In the genomic region with DNA sequence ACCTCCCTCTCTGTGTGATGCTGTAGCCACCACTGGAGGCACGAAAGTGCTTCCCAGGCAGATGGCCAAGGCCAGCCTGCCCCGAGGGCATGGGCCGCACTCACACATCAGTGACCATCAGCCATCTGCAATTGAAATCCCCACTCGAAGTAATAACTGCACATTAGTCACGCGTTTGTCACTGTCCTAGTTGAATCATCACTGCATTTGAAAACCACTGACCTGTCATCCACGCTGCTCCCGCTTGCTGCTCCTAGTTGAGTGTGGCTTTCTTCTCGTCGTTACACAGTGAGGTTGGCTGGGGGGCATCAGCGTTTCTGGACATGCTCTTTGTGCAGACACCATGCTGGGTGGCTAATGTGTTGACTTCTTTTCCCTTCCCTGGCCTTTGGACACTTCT, we compare ENCODE assay signal across 19 cellular contexts.
A peak's percentile ranks its signal among the peaks of the same experiment; 100 is the strongest.
DNase-seq lines count a peak whose midpoint lies in the region; ATAC-seq, FAIRE-seq and TF ChIP-seq lines count a peak whose summit lies in the region.
"Had no signal": no experiment of that assay in that cellular context is flagged by ENCODE, and none has a peak within 500 bp of the region (broad histone marks: within the 10 kb centered on the region; RNA-seq: fewer than 3 reads in every experiment).

No MANE protein-coding gene starts in this region.

- H3K4me3 Mint-ChIP-seq in brain = no peak overlapping the region
- H3K4me3 Mint-ChIP-seq: T-helper 1 cell treated with Interleukin-12 subunit alpha and Interleukin-12 subunit beta and Interleukin-4 antibody, amounts not matched to agents 30 μg/mL and 1 μg/mL, for 36 hours had no signal

- no CpG with 5 or more reads among the region's 11 CpGs for WGBS in trophoblast cell (ENCODE audit: extremely low coverage, insufficient coverage, insufficient read length)

- H3K27me3 ChIP-seq in MG63 (no peaks in the 10 kb centered on the region), trophoblast cell (ENCODE audit: insufficient read depth, low read length) (no peaks in the 10 kb centered on the region)
- H3K27me3 ChIP-seq: adrenal gland; BLaER1 treated with 17β-estradiol and CSF1 and Interleukin-3, amounts not matched to agents 10 nM and 100 nM had no signal

- H3K36me3 ChIP-seq in MG63 (no peaks in the 10 kb centered on the region), trophoblast cell (ENCODE audit: control insufficient read depth in 1 of 2, insufficient read depth in 2 of 2, low read length in 2 of 2) (no peaks in the 10 kb centered on the region)
- H3K36me3 ChIP-seq: adrenal gland; BLaER1 treated with 17β-estradiol and CSF1 and Interleukin-3, amounts not matched to agents 10 nM and 100 nM had no signal

- H4K91ac ChIP-seq in trophoblast cell (ENCODE audit: low read depth, low read length) = no peak overlapping the region

- no peaks in the 10 kb centered on the region for H3K36me3 Mint-ChIP-seq in brain

- H4K12ac ChIP-seq in trophoblast cell (ENCODE audit: low read depth, low read length) = no peak overlapping the region

- no peak overlapping the region for H4K8ac ChIP-seq in trophoblast cell (ENCODE audit: low read depth, low read length)

- H3K4me2 ChIP-seq in trophoblast cell (ENCODE audit: low read length) = no peak overlapping the region
- H3K4me2 ChIP-seq: BLaER1 treated with 17β-estradiol and CSF1 and Interleukin-3, amounts not matched to agents 10 nM and 100 nM had no signal

- no peak overlapping the region for H3K14ac ChIP-seq in trophoblast cell (ENCODE audit: low read length)

- H3K9me3 Mint-ChIP-seq in brain = no peaks in the 10 kb centered on the region

- DNase-seq in EH (ENCODE audit: low read depth) (peak; percentile 64), MG63 (peak; percentile 28), trophoblast cell (peak; percentile 15 to 54), urothelium cell line (ENCODE audit: low spot score) (no peak), NCI-H446 (lab: John Stamatoyannopoulos, UW) (no peak), caudate nucleus (lab: John Stamatoyannopoulos, UW) (no peak)
- DNase-seq: activated CD4-positive, alpha-beta T cell treated with anti-CD3 and anti-CD28 coated beads for 48 hours; mesendoderm; NCI-H1694 treated with DMSO at 0.1 percent for 48 hours; NCI-H524; nucleus accumbens; stimulated activated naive CD8-positive, alpha-beta T cell treated with anti-CD3 and anti-CD28 coated beads, Interleukin-15, Interleukin-2, amounts not matched to agents 100 U/mL and 50 U/mL, for 24 hours had no signal

- no peak overlapping the region for H2BK5ac ChIP-seq in trophoblast cell (ENCODE audit: low read depth, low read length, poor library complexity)

- no peak overlapping the region for H2AK5ac ChIP-seq in trophoblast cell (ENCODE audit: low read length)

- no peak overlapping the region for H2BK120ac ChIP-seq in trophoblast cell (ENCODE audit: insufficient read depth, low read length, poor library complexity)

- peaks cover 7% of the 10 kb centered on the region for H3K27me3 Mint-ChIP-seq in brain

- ATAC-seq in GM19328 (IDR thresholded peaks at IDR 0.05; ENCODE audit: unreplicated experiment) = no peak
- ATAC-seq: stimulated activated naive CD8-positive, alpha-beta T cell treated with anti-CD3 and anti-CD28 coated beads, Interleukin-15, Interleukin-2, amounts not matched to agents 100 U/mL and 50 U/mL, for 24 hours had no signal

- no peaks in the 10 kb centered on the region for H3K79me2 ChIP-seq in trophoblast cell (ENCODE audit: control insufficient read depth, insufficient read depth, low read length, poor library complexity)

- TF ChIP-seq CTCF in brain (conservative IDR thresholded peaks at IDR 0.05) = no peak

- no peaks in the 10 kb centered on the region for H3K79me1 ChIP-seq in trophoblast cell (ENCODE audit: low read length)

- H3K4me3 ChIP-seq in MG63 (no peak overlapping the region), trophoblast cell (ENCODE audit: low read depth, low read length) (no peak overlapping the region)
- H3K4me3 ChIP-seq: adrenal gland; BLaER1 treated with 17β-estradiol and CSF1 and Interleukin-3, amounts not matched to agents 10 nM and 100 nM; skin epidermis had no signal

- H2BK12ac ChIP-seq in trophoblast cell (ENCODE audit: low read length) = no peak overlapping the region

- H3K9me3 ChIP-seq in MG63 = no peaks in the 10 kb centered on the region
- H3K9me3 ChIP-seq in trophoblast cell (ENCODE audit: insufficient read depth, low read depth, low read length) = peaks cover 4% of the 10 kb centered on the region
- H3K9me3 ChIP-seq: adrenal gland had no signal

- no peak overlapping the region for H2AFZ ChIP-seq in trophoblast cell (ENCODE audit: insufficient read depth, low read length, poor library complexity)

- no peaks in the 10 kb centered on the region for H3K4me1 ChIP-seq in trophoblast cell (ENCODE audit: control insufficient read depth in 1 of 2, insufficient read depth in 2 of 2, low read length in 2 of 2)

- H3K23ac ChIP-seq in trophoblast cell (ENCODE audit: low read length) = no peak overlapping the region

- FAIRE-seq in urothelium cell line (lab: Jason Lieb, UNC) = no peak

- peaks cover 47% of the 10 kb centered on the region for H3K4me1 Mint-ChIP-seq in brain

- H3K4ac ChIP-seq in trophoblast cell (ENCODE audit: low read depth, low read length) = no peak overlapping the region

- no peak overlapping the region for H3K27ac ChIP-seq in trophoblast cell (ENCODE audit: low read depth, low read length)
- H3K27ac ChIP-seq in caudate nucleus (ENCODE audit: low read depth, low read length) = no peak overlapping the region
- H3K27ac ChIP-seq: adrenal gland; BLaER1 treated with 17β-estradiol and CSF1 and Interleukin-3, amounts not matched to agents 10 nM and 100 nM; HL-60; skin epidermis had no signal

- peak overlapping the region in 4 of 5 experiments; percentile 9 to 84 (median 36) for H3K27ac Mint-ChIP-seq in brain
- H3K27ac Mint-ChIP-seq: T-helper 1 cell treated with Interleukin-12 subunit alpha and Interleukin-12 subunit beta and Interleukin-4 antibody, amounts not matched to agents 30 μg/mL and 1 μg/mL, for 36 hours had no signal

- H3K9ac ChIP-seq in trophoblast cell (ENCODE audit: low read length) = no peak overlapping the region
- H3K9ac ChIP-seq: BLaER1 treated with 17β-estradiol and CSF1 and Interleukin-3, amounts not matched to agents 10 nM and 100 nM had no signal

- no peak overlapping the region for H3K18ac ChIP-seq in trophoblast cell (ENCODE audit: low read length)

Comparison
In these comparisons a context has a peak if more than half of its experiments do, and no peak if none do; other contexts are left out.
1. DNase-seq: peak in EH (single experiment), MG63 (single experiment) and trophoblast cell (2 of 2); none in urothelium cell line (single experiment), NCI-H446 (0 of 2) and caudate nucleus (0 of 61).